Comparison of ENCODE assay signal across 16 cellular contexts in the genomic region with DNA sequence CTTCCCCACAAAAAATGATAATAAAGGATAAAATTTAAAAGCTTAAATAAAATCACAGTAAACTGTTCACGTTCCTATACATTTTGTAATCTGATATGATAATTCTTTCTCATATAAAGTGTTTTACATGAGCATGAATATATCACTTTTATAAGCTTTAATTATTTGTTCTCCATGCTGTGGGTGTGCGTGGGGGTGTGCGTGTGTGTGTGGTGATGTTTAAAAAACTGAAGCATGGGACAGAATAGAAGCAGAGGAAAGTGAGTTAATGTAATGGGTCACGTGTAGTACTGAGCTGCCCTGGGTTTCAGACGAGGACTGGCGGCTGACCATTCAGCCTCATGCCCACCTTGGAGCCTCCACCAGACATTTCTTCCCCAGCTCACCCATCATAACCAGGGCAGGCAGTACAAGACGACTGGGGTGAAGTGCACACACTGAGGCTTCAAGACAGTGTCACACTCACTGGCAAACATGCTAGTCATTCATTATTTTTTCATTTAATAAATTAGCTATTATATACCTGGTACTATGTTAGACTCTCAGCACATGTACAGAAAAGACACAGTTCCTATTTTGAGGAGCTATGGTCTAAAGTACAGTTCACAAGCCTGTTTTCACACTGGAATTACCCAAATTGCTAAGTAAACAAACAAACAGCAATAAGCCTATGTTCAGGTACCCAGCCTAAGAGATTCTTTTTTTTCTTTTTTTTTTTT.
"Had no signal": no experiment of that assay in that cellular context is flagged by ENCODE, and none has a peak within 500 bp of the region (broad histone marks: within the 10 kb centered on the region; RNA-seq: fewer than 3 reads in every experiment).

No MANE protein-coding gene starts in this region.

- H3K36me3 Mint-ChIP-seq: activated naive CD4-positive, alpha-beta T cell treated with anti-CD3 and anti-CD28 coated beads, Interleukin-2, amount 10 ng/mL, durations not matched to agents 7 days and 5 days had no signal

- H3K36me3 ChIP-seq: lower lobe of right lung, uterus had no signal

- H3K27ac ChIP-seq: lower lobe of right lung, parathyroid adenoma, right atrium auricular region, skin epidermis, stomach, uterus had no signal

- H3K27me3 ChIP-seq: right atrium auricular region, stomach, uterus had no signal

- H3K27ac Mint-ChIP-seq: activated B cell treated with CpG ODN at 0.5 μM for 24 hours; activated CD4-positive, alpha-beta T cell treated with anti-CD3 and anti-CD28 coated beads, Interleukin-2, amount 10 ng/mL, durations not matched to agents 7 days and 5 days; activated naive CD4-positive, alpha-beta T cell treated with anti-CD3 and anti-CD28 coated beads, Interleukin-2, amount 10 ng/mL, durations not matched to agents 7 days and 5 days; activated T-helper 17 cell treated with anti-CD3 and anti-CD28 coated beads, Interleukin-2, amount 50 U/mL, for 72 hours had no signal

- H3K9me3 ChIP-seq: lower lobe of right lung, right atrium auricular region, stomach, uterus had no signal

- H3K4me1 Mint-ChIP-seq: activated B cell treated with CpG ODN at 0.5 μM for 24 hours; activated T-helper 17 cell treated with anti-CD3 and anti-CD28 coated beads, Interleukin-2, amount 50 U/mL, for 72 hours had no signal

- H3K9me3 Mint-ChIP-seq: activated B cell treated with CpG ODN at 0.5 μM for 24 hours; activated CD4-positive, alpha-beta T cell treated with anti-CD3 and anti-CD28 coated beads, Interleukin-2, amount 10 ng/mL, durations not matched to agents 7 days and 5 days; activated naive CD4-positive, alpha-beta T cell treated with anti-CD3 and anti-CD28 coated beads, Interleukin-2, amount 10 ng/mL, durations not matched to agents 7 days and 5 days; activated T-helper 17 cell treated with anti-CD3 and anti-CD28 coated beads, Interleukin-2, amount 50 U/mL, for 72 hours had no signal

- DNase-seq: activated B cell treated with CpG ODN at 0.5 μM for 24 hours; activated CD4-positive, alpha-beta T cell treated with anti-CD3 and anti-CD28 coated beads, Interleukin-2, amount 10 ng/mL, durations not matched to agents 7 days and 5 days; activated CD8-positive, alpha-beta memory T cell treated with anti-CD3 and anti-CD28 coated beads for 24 hours; activated naive CD4-positive, alpha-beta T cell treated with anti-CD3 and anti-CD28 coated beads, Interleukin-2, amount 10 ng/mL, durations not matched to agents 7 days and 5 days; caudate nucleus; effector memory CD4-positive, alpha-beta T cell; hippocampal formation; kidney glomerular epithelial cell; lower lobe of right lung; midbrain; stomach; uterus had no signal

- H3K4me3 ChIP-seq: lower lobe of right lung, right atrium auricular region, skin epidermis, stomach, uterus had no signal

- H3K4me1 ChIP-seq: lower lobe of right lung, parathyroid adenoma, right atrium auricular region, stomach, uterus had no signal

- H3K4me3 Mint-ChIP-seq: activated B cell treated with CpG ODN at 0.5 μM for 24 hours; activated CD4-positive, alpha-beta T cell treated with anti-CD3 and anti-CD28 coated beads, Interleukin-2, amount 10 ng/mL, durations not matched to agents 7 days and 5 days; activated naive CD4-positive, alpha-beta T cell treated with anti-CD3 and anti-CD28 coated beads, Interleukin-2, amount 10 ng/mL, durations not matched to agents 7 days and 5 days; activated T-helper 17 cell treated with anti-CD3 and anti-CD28 coated beads, Interleukin-2, amount 50 U/mL, for 72 hours had no signal

- H3K27me3 Mint-ChIP-seq: activated B cell treated with CpG ODN at 0.5 μM for 24 hours; activated T-helper 17 cell treated with anti-CD3 and anti-CD28 coated beads, Interleukin-2, amount 50 U/mL, for 72 hours had no signal

- ATAC-seq: activated T-helper 17 cell treated with anti-CD3 and anti-CD28 coated beads, Interleukin-2, amount 50 U/mL, for 72 hours; lower lobe of right lung had no signal
